3 cellular contexts compared by ENCODE assay signal in genomic region chr18:3669376-3669775, GRCh38.
TF ChIP-seq lines count a peak whose summit lies in the region.

No MANE protein-coding gene starts in this region.

TF ChIP-seq in GM23338, 12 proteins besides CTCF, POLR2A, EP300 and RAD21 (continues in another document):
- TF ChIP-seq NANOG (IDR thresholded peaks at IDR 0.05; ENCODE audit: borderline replicate concordance) (no peak), ZNF331 (CRISPR knock-in tag; IDR thresholded peaks at IDR 0.05; ENCODE audit: low read depth) (no peak), CREB1 (CRISPR knock-in tag; IDR thresholded peaks at IDR 0.05; ENCODE audit: low read depth) (no peak), JUNB (IDR thresholded peaks at IDR 0.05; ENCODE audit: unreplicated experiment) (no peak), EZH2 (IDR thresholded peaks at IDR 0.05; ENCODE audit: low read depth, unreplicated experiment) (no peak), POLR2AphosphoS5 (IDR thresholded peaks at IDR 0.05; ENCODE audit: low read depth) (no peak)
- TF ChIP-seq, protein P1, sequence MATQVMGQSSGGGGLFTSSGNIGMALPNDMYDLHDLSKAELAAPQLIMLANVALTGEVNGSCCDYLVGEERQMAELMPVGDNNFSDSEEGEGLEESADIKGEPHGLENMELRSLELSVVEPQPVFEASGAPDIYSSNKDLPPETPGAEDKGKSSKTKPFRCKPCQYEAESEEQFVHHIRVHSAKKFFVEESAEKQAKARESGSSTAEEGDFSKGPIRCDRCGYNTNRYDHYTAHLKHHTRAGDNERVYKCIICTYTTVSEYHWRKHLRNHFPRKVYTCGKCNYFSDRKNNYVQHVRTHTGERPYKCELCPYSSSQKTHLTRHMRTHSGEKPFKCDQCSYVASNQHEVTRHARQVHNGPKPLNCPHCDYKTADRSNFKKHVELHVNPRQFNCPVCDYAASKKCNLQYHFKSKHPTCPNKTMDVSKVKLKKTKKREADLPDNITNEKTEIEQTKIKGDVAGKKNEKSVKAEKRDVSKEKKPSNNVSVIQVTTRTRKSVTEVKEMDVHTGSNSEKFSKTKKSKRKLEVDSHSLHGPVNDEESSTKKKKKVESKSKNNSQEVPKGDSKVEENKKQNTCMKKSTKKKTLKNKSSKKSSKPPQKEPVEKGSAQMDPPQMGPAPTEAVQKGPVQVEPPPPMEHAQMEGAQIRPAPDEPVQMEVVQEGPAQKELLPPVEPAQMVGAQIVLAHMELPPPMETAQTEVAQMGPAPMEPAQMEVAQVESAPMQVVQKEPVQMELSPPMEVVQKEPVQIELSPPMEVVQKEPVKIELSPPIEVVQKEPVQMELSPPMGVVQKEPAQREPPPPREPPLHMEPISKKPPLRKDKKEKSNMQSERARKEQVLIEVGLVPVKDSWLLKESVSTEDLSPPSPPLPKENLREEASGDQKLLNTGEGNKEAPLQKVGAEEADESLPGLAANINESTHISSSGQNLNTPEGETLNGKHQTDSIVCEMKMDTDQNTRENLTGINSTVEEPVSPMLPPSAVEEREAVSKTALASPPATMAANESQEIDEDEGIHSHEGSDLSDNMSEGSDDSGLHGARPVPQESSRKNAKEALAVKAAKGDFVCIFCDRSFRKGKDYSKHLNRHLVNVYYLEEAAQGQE (IDR thresholded peaks at IDR 0.05; ENCODE audit: unreplicated experiment): no peak
- TF ChIP-seq, protein P2, sequence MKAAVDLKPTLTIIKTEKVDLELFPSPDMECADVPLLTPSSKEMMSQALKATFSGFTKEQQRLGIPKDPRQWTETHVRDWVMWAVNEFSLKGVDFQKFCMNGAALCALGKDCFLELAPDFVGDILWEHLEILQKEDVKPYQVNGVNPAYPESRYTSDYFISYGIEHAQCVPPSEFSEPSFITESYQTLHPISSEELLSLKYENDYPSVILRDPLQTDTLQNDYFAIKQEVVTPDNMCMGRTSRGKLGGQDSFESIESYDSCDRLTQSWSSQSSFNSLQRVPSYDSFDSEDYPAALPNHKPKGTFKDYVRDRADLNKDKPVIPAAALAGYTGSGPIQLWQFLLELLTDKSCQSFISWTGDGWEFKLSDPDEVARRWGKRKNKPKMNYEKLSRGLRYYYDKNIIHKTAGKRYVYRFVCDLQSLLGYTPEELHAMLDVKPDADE (IDR thresholded peaks at IDR 0.05): no peak

TF ChIP-seq in K562, 482 proteins besides CTCF, POLR2A, EP300 and RAD21:
- no peak for TF ChIP-seq DEAF1 (CRISPR knock-in tag; IDR thresholded peaks at IDR 0.05)
- TF ChIP-seq ZNF511 (CRISPR knock-in tag; IDR thresholded peaks at IDR 0.05): 0 out of 2 replicates have a peak, but pooled peaks have one; percentile 19
- TF ChIP-seq MLLT1 (IDR thresholded peaks at IDR 0.05): peak in 1 of 2 experiments; percentile 72; a peak in 1 of 4 replicates
- 0 out of 2 replicates have a peak, but pooled peaks have one; percentile 72 for TF ChIP-seq THRAP3 (IDR thresholded peaks at IDR 0.05; ENCODE audit: borderline replicate concordance)

TF ChIP-seq in SK-N-SH, 30 proteins besides CTCF, POLR2A, EP300 and RAD21:
- TF ChIP-seq ELF1 (IDR thresholded peaks at IDR 0.05): no peak
- no peak for TF ChIP-seq FOXM1 (IDR thresholded peaks at IDR 0.05; ENCODE audit: low read depth)
- TF ChIP-seq USF2 (IDR thresholded peaks at IDR 0.05; ENCODE audit: borderline replicate concordance, low read depth, low read length): no peak
- no peak for TF ChIP-seq YY1 (IDR thresholded peaks at IDR 0.05; ENCODE audit: low read depth)
- TF ChIP-seq CHD2 (IDR thresholded peaks at IDR 0.05; ENCODE audit: low read length, partially characterized antibody): no peak
- no peak for TF ChIP-seq POLR2AphosphoS5 (IDR thresholded peaks at IDR 0.05; ENCODE audit: low read depth, low read length)
- no peak for TF ChIP-seq FOSL2 (IDR thresholded peaks at IDR 0.05; ENCODE audit: borderline replicate concordance, low read depth)
- no peak for TF ChIP-seq MXI1 (IDR thresholded peaks at IDR 0.05; ENCODE audit: low read depth, low read length)
- TF ChIP-seq, protein P3, sequence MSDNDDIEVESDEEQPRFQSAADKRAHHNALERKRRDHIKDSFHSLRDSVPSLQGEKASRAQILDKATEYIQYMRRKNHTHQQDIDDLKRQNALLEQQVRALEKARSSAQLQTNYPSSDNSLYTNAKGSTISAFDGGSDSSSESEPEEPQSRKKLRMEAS (IDR thresholded peaks at IDR 0.05; ENCODE audit: low read depth): no peak
- TF ChIP-seq IRF3 (IDR thresholded peaks at IDR 0.05; ENCODE audit: low read depth, low read length): no peak
- TF ChIP-seq GABPA (IDR thresholded peaks at IDR 0.05; ENCODE audit: low read depth): no peak
- no peak for TF ChIP-seq EZH2phosphoT487 (IDR thresholded peaks at IDR 0.05; ENCODE audit: borderline replicate concordance, low read depth)
- TF ChIP-seq RFX5 (IDR thresholded peaks at IDR 0.05; ENCODE audit: low read length): no peak
- TF ChIP-seq, protein P4, sequence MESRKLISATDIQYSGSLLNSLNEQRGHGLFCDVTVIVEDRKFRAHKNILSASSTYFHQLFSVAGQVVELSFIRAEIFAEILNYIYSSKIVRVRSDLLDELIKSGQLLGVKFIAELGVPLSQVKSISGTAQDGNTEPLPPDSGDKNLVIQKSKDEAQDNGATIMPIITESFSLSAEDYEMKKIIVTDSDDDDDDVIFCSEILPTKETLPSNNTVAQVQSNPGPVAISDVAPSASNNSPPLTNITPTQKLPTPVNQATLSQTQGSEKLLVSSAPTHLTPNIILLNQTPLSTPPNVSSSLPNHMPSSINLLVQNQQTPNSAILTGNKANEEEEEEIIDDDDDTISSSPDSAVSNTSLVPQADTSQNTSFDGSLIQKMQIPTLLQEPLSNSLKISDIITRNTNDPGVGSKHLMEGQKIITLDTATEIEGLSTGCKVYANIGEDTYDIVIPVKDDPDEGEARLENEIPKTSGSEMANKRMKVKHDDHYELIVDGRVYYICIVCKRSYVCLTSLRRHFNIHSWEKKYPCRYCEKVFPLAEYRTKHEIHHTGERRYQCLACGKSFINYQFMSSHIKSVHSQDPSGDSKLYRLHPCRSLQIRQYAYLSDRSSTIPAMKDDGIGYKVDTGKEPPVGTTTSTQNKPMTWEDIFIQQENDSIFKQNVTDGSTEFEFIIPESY (IDR thresholded peaks at IDR 0.05; ENCODE audit: borderline replicate concordance, low read depth): no peak
- no peak for TF ChIP-seq RXRA (IDR thresholded peaks at IDR 0.05; ENCODE audit: borderline replicate concordance, low read depth)
- no peak for TF ChIP-seq SMC3 (IDR thresholded peaks at IDR 0.05; ENCODE audit: low read depth, low read length)
- TF ChIP-seq JUND (IDR thresholded peaks at IDR 0.05): no peak
